11 cellular contexts compared by ENCODE assay signal in genomic region chr3:14525685-14526631, GRCh38. TPM values are rescaled to one million over a fixed set of nuclear protein-coding genes. Genes with fewer than 3 reads are reported as not detected.
DNase-seq lines count a peak whose midpoint lies in the region; ATAC-seq lines count a peak whose summit lies in the region.
"Had no signal": no experiment of that assay in that cellular context is flagged by ENCODE, and none has a peak within 500 bp of the region (broad histone marks: within the 10 kb centered on the region; RNA-seq: fewer than 3 reads in every experiment).

No MANE protein-coding gene starts in this region.

- H3K27me3 ChIP-seq in aorta (ENCODE audit: control insufficient read depth in 1 of 2, insufficient read depth in 2 of 2, low read length in 1 of 2): no peaks in the 10 kb centered on the region

- intact Hi-C loops in aorta (cut with DNase I): no loop called here

- WGBS in aorta, 2 donors: 76 to 82% methylated on average over 17 of the region's 17 CpGs

- H3K36me3 ChIP-seq in aorta (ENCODE audit: control insufficient read depth in 1 of 2, insufficient read depth in 2 of 2, low read length in 1 of 2): no peaks in the 10 kb centered on the region

- no peaks in the 10 kb centered on the region for H3K4me1 ChIP-seq in aorta (ENCODE audit: control insufficient read depth in 1 of 2, insufficient read depth in 2 of 2, low read length in 2 of 2)

- no peak overlapping the region for H3K27ac ChIP-seq in aorta (ENCODE audit: low read depth in 1 of 2, low read length in 2 of 2)

- peak; percentile 16 for DNase-seq in stimulated activated CD4-positive, alpha-beta T cell treated with anti-CD3 and anti-CD28 coated beads, Interleukin-15, amount 100 ng/mL, for 24 hours
- DNase-seq in stimulated activated CD4-positive, alpha-beta T cell treated with anti-CD3 and anti-CD28 coated beads, Interleukin-4, amount 100 ng/mL, for 4 hours: no peak
- DNase-seq in dedifferentiated amniotic fluid mesenchymal stem cell (ENCODE audit: extremely low spot score) (peak; percentile 48), mesenteric fat pad (ENCODE audit: low spot score) (peak; percentile 62), aorta (peak; percentile 56 to 59), nucleus accumbens (lab: John Stamatoyannopoulos, UW) (no peak), medulla oblongata (ENCODE audit: extremely low spot score) (no peak)
- DNase-seq: CD8-positive, alpha-beta memory T cell; effector memory CD8-positive, alpha-beta T cell; stimulated activated CD4-positive, alpha-beta T cell treated with anti-CD3 and anti-CD28 coated beads, Interleukin-2, amount 100 ng/mL, for 48 hours had no signal

- no peak for ATAC-seq in aorta (ENCODE audit: low FRiP score)
- no peak for ATAC-seq in GM18873 (IDR thresholded peaks at IDR 0.05; ENCODE audit: low FRiP score, unreplicated experiment)
- ATAC-seq: effector memory CD8-positive, alpha-beta T cell had no signal

- H3K4me3 ChIP-seq in aorta (ENCODE audit: low read length in 2 of 2): no peak overlapping the region

- no peaks in the 10 kb centered on the region for H3K9me3 ChIP-seq in aorta (ENCODE audit: control insufficient read depth, low read length)

RNA-seq across cellular contexts. Expression of gene GRIP2, which starts 14.2 kb away (rescaled TPM):
- 0.71 TPM for total RNA-seq in mesenteric fat pad
- 1 to 10 TPM; 3.1 to 8.6 TPM for total RNA-seq in aorta
- polyA plus RNA-seq in aorta: under 1 TPM; 0.50 to 0.61 TPM
- total RNA-seq: CD8-positive, alpha-beta memory T cell had no signal
- polyA plus RNA-seq: CD8-positive, alpha-beta memory T cell had no signal

Comparison
In these comparisons a context has a peak if more than half of its experiments do, and no peak if none do; other contexts are left out.
1. DNase-seq: peak in stimulated activated CD4-positive, alpha-beta T cell treated with anti-CD3 and anti-CD28 coated beads, Interleukin-15, amount 100 ng/mL, for 24 hours (single experiment), dedifferentiated amniotic fluid mesenchymal stem cell (single experiment), mesenteric fat pad (single experiment) and aorta (2 of 2); none in stimulated activated CD4-positive, alpha-beta T cell treated with anti-CD3 and anti-CD28 coated beads, Interleukin-4, amount 100 ng/mL, for 4 hours (0 of 2), nucleus accumbens (0 of 56) and medulla oblongata (single experiment).